In the genomic region with DNA sequence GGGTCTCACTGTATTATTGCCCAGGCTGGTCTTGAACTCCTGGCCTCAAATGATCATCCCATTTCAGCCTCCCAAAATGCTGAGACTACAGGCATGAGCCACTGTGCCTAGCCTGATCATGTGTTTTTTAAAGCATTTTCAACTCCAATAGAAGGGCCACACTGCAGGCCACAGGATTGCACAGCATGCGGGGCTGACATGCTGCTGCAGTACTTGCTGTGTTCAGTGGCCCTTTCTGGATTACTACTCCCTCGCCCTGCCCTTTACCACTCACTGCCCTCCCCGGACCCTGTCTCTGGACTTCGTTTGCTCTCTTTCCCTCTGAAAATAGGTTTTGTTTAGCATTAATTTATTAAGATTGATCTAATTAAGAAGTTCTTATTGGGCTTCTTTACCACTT, we compare ENCODE assay signal across 22 cellular contexts. TPM values are rescaled to one million over a fixed set of nuclear protein-coding genes. Genes with fewer than 3 reads are reported as not detected.
DNase-seq lines count a peak whose midpoint lies in the region; ATAC-seq and TF ChIP-seq lines count a peak whose summit lies in the region.
"Had no signal": no experiment of that assay in that cellular context is flagged by ENCODE, and none has a peak within 500 bp of the region (broad histone marks: within the 10 kb centered on the region; RNA-seq: fewer than 3 reads in every experiment).

No MANE protein-coding gene starts in this region.

- TF ChIP-seq EP300 in suprapubic skin (IDR thresholded peaks at IDR 0.05), result no peak

- BruUV-seq in OCI-LY7 (replicated peaks; lab: Mats Ljungman, UMichigan), result no TSS peak

- ATAC-seq in activated T-cell treated with anti-CD3 and anti-CD28 coated beads, Interleukin-2, amount 50 U/mL, for 72 hours (replicated peaks in 1 of 2), result no peak

- POLR2A ChIA-PET in HEK293 (lab: Yijun Ruan, JAX), result no interaction called here
- POLR2A ChIA-PET in OCI-LY7 (lab: Charles Lee), result interaction anchor here (0.7 to 1.1 kb wide), 2 partner anchors 171 to 203 kb away, joined by 3 to 4 read pairs; no protein-coding TSS in a partner anchor

- H2AFZ ChIP-seq in OCI-LY7 (ENCODE audit: low read length), result no peak overlapping the region
- H2AFZ ChIP-seq: PC-9 had no signal

- H3K27me3 ChIP-seq in suprapubic skin, result no peaks in the 10 kb centered on the region
- H3K27me3 ChIP-seq: transverse colon had no signal

- 89% methylated on average over 4 of the region's 4 CpGs for WGBS in suprapubic skin

- no peaks in the 10 kb centered on the region for H3K9me2 ChIP-seq in OCI-LY7 (ENCODE audit: insufficient read depth, low read length)

- intact Hi-C loops in activated T-helper 2 cell treated with anti-CD3 and anti-CD28 coated beads, Interferon-gamma antibody, Interleukin-2, Interleukin-4, amounts not matched to agents 10 μg/mL and 5 μg/mL and 100 μg/mL, durations not matched to agents 14 hours and 24 hours and 36 hours (cut with micrococcal nuclease), result loop anchor here (2.0 kb wide), 3 partner anchors 19 to 47 kb away; no protein-coding TSS in a partner anchor
- intact Hi-C loops in OCI-LY7 (cut with micrococcal nuclease; ENCODE audit: unreplicated experiment), result no loop called here

- no peak for DNase-seq in activated T-cell treated with anti-CD3 and anti-CD28 coated beads, Interleukin-2, amount 50 U/mL, for 72 hours
- no peak for DNase-seq in activated T-cell treated with anti-CD3 and anti-CD28 coated beads for 4 hours
- no peak for DNase-seq in activated T-helper 2 cell treated with anti-CD3 and anti-CD28 coated beads, Interferon-gamma antibody, Interleukin-2, Interleukin-4, amounts not matched to agents 10 μg/mL and 5 μg/mL and 100 μg/mL, durations not matched to agents 14 hours and 24 hours and 36 hours (ENCODE audit: low spot score)
- no peak for DNase-seq in nephron progenitor cell
- no peak for DNase-seq in NCI-H1436 treated with DMSO at 0.1 percent for 48 hours (lab: John Stamatoyannopoulos, UW)
- DNase-seq in OCI-LY7 (ENCODE audit: low spot score), result no peak
- DNase-seq in suprapubic skin (ENCODE audit: low spot score in 2 of 2), result no peak
- DNase-seq: ACHN, activated gamma-delta T cell, C1 segment of cervical spinal cord, DMS153, GOT3, NCI-H187, NCI-H2227 treated with DMSO at 0.1 percent for 48 hours, NCI-H748 treated with DMSO at 0.1 percent for 48 hours, PC-9, SHP77 treated with DMSO at 0.1 percent for 48 hours, T-helper 2 cell, transverse colon, WERI-Rb-1 had no signal

- H3K27me3 Mint-ChIP-seq in activated T-cell treated with anti-CD3 and anti-CD28 coated beads, Interleukin-2, amount 50 U/mL, for 72 hours (ENCODE audit: low read depth), result no peaks in the 10 kb centered on the region
- no peaks in the 10 kb centered on the region for H3K27me3 Mint-ChIP-seq in activated T-helper 2 cell treated with anti-CD3 and anti-CD28 coated beads, Interferon-gamma antibody, Interleukin-2, Interleukin-4, amounts not matched to agents 10 μg/mL and 5 μg/mL and 100 μg/mL, durations not matched to agents 14 hours and 24 hours and 36 hours (ENCODE audit: low read depth)
- H3K27me3 Mint-ChIP-seq in nephron progenitor cell (ENCODE audit: low read depth, poor library complexity), result no peaks in the 10 kb centered on the region

- CTCF ChIA-PET in HEK293 (lab: Yijun Ruan, JAX), result no interaction called here
- CTCF ChIA-PET in OCI-LY7 (lab: Charles Lee; ENCODE audit: unreplicated experiment), result no interaction called here

- H3K27ac Mint-ChIP-seq in activated T-cell treated with anti-CD3 and anti-CD28 coated beads, Interleukin-2, amount 50 U/mL, for 72 hours, result peak overlapping the region; percentile 96
- H3K27ac Mint-ChIP-seq in activated T-helper 2 cell treated with anti-CD3 and anti-CD28 coated beads, Interferon-gamma antibody, Interleukin-2, Interleukin-4, amounts not matched to agents 10 μg/mL and 5 μg/mL and 100 μg/mL, durations not matched to agents 14 hours and 24 hours and 36 hours, result peak overlapping the region; percentile 47
- peak overlapping the region; percentile 9 for H3K27ac Mint-ChIP-seq in nephron progenitor cell

- TF ChIP-seq POLR2A in suprapubic skin (IDR thresholded peaks at IDR 0.05), result no peak

- H3K4me1 ChIP-seq in HEK293 (ENCODE audit: control insufficient read depth, insufficient read depth, low read length) (no peaks in the 10 kb centered on the region), OCI-LY7 (ENCODE audit: insufficient read depth, low read length, poor library complexity, severe bottlenecking) (peaks cover 18% of the 10 kb centered on the region), suprapubic skin (no peaks in the 10 kb centered on the region)
- H3K4me1 ChIP-seq: prostate gland had no signal

- peaks cover 17 to 55% of the 10 kb centered on the region in 2 donors for H3K36me3 Mint-ChIP-seq in activated T-cell treated with anti-CD3 and anti-CD28 coated beads, Interleukin-2, amount 50 U/mL, for 72 hours (ENCODE audit: insufficient read depth in 2 of 2)
- H3K36me3 Mint-ChIP-seq in activated T-helper 2 cell treated with anti-CD3 and anti-CD28 coated beads, Interferon-gamma antibody, Interleukin-2, Interleukin-4, amounts not matched to agents 10 μg/mL and 5 μg/mL and 100 μg/mL, durations not matched to agents 14 hours and 24 hours and 36 hours (ENCODE audit: low read depth), result peaks cover 85% of the 10 kb centered on the region
- H3K36me3 Mint-ChIP-seq in nephron progenitor cell (ENCODE audit: low read depth), result peaks cover 49% of the 10 kb centered on the region

- H3K27ac ChIP-seq in HEK293 (ENCODE audit: extremely low read depth, low read depth, low read length), result no peak overlapping the region
- no peak overlapping the region for H3K27ac ChIP-seq in OCI-LY7 (ENCODE audit: low read depth, low read length, poor library complexity, severe bottlenecking)
- no peak overlapping the region for H3K27ac ChIP-seq in suprapubic skin
- H3K27ac ChIP-seq: PC-9, prostate gland, transverse colon, WERI-Rb-1 had no signal

- no peaks in the 10 kb centered on the region for H3K9me3 ChIP-seq in HEK293 (ENCODE audit: control insufficient read depth, insufficient read depth, low read depth, low read length)
- no peaks in the 10 kb centered on the region for H3K9me3 ChIP-seq in OCI-LY7 (ENCODE audit: low read length)
- H3K9me3 ChIP-seq in suprapubic skin, result no peaks in the 10 kb centered on the region
- H3K9me3 ChIP-seq: prostate gland, transverse colon had no signal

- peaks cover 93% of the 10 kb centered on the region for H3K4me1 Mint-ChIP-seq in activated T-cell treated with anti-CD3 and anti-CD28 coated beads, Interleukin-2, amount 50 U/mL, for 72 hours (ENCODE audit: low read depth)
- peaks cover 70% of the 10 kb centered on the region for H3K4me1 Mint-ChIP-seq in activated T-helper 2 cell treated with anti-CD3 and anti-CD28 coated beads, Interferon-gamma antibody, Interleukin-2, Interleukin-4, amounts not matched to agents 10 μg/mL and 5 μg/mL and 100 μg/mL, durations not matched to agents 14 hours and 24 hours and 36 hours (ENCODE audit: low read depth)
- H3K4me1 Mint-ChIP-seq in nephron progenitor cell, result no peaks in the 10 kb centered on the region

- peak overlapping the region; percentile 56 to 62 for H3K4me3 Mint-ChIP-seq in activated T-cell treated with anti-CD3 and anti-CD28 coated beads, Interleukin-2, amount 50 U/mL, for 72 hours
- H3K4me3 Mint-ChIP-seq in activated T-helper 2 cell treated with anti-CD3 and anti-CD28 coated beads, Interferon-gamma antibody, Interleukin-2, Interleukin-4, amounts not matched to agents 10 μg/mL and 5 μg/mL and 100 μg/mL, durations not matched to agents 14 hours and 24 hours and 36 hours (ENCODE audit: low read depth), result no peak overlapping the region
- no peak overlapping the region for H3K4me3 Mint-ChIP-seq in nephron progenitor cell

- no peak for TF ChIP-seq CTCF in HEK293 (tag by site-specific recombination; IDR thresholded peaks at IDR 0.05)
- no peak for TF ChIP-seq CTCF in nephron progenitor cell (IDR thresholded peaks at IDR 0.05)
- no peak for TF ChIP-seq CTCF in OCI-LY7 (conservative IDR thresholded peaks at IDR 0.05; ENCODE audit: low read length)
- no peak for TF ChIP-seq CTCF in suprapubic skin (IDR thresholded peaks at IDR 0.05)

- no peaks in the 10 kb centered on the region for H4K20me1 ChIP-seq in OCI-LY7 (ENCODE audit: insufficient read depth, low read length)

- H3K36me3 ChIP-seq in HEK293 (ENCODE audit: control insufficient read depth in 2 of 2, insufficient read depth in 1 of 2, low read length in 2 of 2), result peaks cover 12 to 65% of the 10 kb centered on the region in 2 experiments
- H3K36me3 ChIP-seq in OCI-LY7 (ENCODE audit: insufficient read depth, low read length), result peaks cover 40% of the 10 kb centered on the region
- H3K36me3 ChIP-seq in suprapubic skin, result peaks cover 36% of the 10 kb centered on the region

- H3K4me2 ChIP-seq in OCI-LY7 (ENCODE audit: low read length), result no peak overlapping the region
- H3K4me2 ChIP-seq: PC-9 had no signal

- H3K79me2 ChIP-seq in OCI-LY7 (ENCODE audit: insufficient read depth, low read depth, low read length), result no peaks in the 10 kb centered on the region

- H3K4me3 ChIP-seq in HEK293 (ENCODE audit: low read depth, low read length), result no peak overlapping the region
- no peak overlapping the region for H3K4me3 ChIP-seq in OCI-LY7 (ENCODE audit: low read depth, low read length, poor library complexity, severe bottlenecking)
- H3K4me3 ChIP-seq in suprapubic skin, result no peak overlapping the region
- H3K4me3 ChIP-seq: PC-9, prostate gland, transverse colon had no signal

- peaks cover 0 to 1% of the 10 kb centered on the region in 2 donors for H3K9me3 Mint-ChIP-seq in activated T-cell treated with anti-CD3 and anti-CD28 coated beads, Interleukin-2, amount 50 U/mL, for 72 hours
- no peaks in the 10 kb centered on the region for H3K9me3 Mint-ChIP-seq in activated T-helper 2 cell treated with anti-CD3 and anti-CD28 coated beads, Interferon-gamma antibody, Interleukin-2, Interleukin-4, amounts not matched to agents 10 μg/mL and 5 μg/mL and 100 μg/mL, durations not matched to agents 14 hours and 24 hours and 36 hours
- H3K9me3 Mint-ChIP-seq in nephron progenitor cell, result no peaks in the 10 kb centered on the region

TF ChIP-seq in HEK293, 187 proteins besides CTCF, POLR2A, EP300 and RAD21:
- TF ChIP-seq ZNF10 (tag by site-specific recombination; IDR thresholded peaks at IDR 0.05), result no peak
- peak; percentile 86; the same call in 1 of the 2 replicates for TF ChIP-seq ZNF677 (tag by site-specific recombination; IDR thresholded peaks at IDR 0.05)

RNA-seq across cellular contexts. Expression of gene HECA, which starts 37.3 kb away (rescaled TPM):
- total RNA-seq in activated T-cell treated with anti-CD3 and anti-CD28 coated beads, Interleukin-2, amount 50 U/mL, for 72 hours, result 10 to 100 TPM; 77.6 to 89.7 TPM
- 33.6 and 36.9 TPM in 2 replicates for total RNA-seq in activated T-helper 2 cell treated with anti-CD3 and anti-CD28 coated beads, Interferon-gamma antibody, Interleukin-2, Interleukin-4, amounts not matched to agents 10 μg/mL and 5 μg/mL and 100 μg/mL, durations not matched to agents 14 hours and 24 hours and 36 hours
- 15.7 and 21.9 TPM in 2 replicates for total RNA-seq in OCI-LY7 (2014; rRNA removed; shearing (Covaris generic))
- total RNA-seq in OCI-LY7 (2022), result 23.3 and 27.3 TPM in 2 replicates
- total RNA-seq in suprapubic skin, result 100 to 1,000 TPM in 1 of 4 donors, 10 to 100 TPM in 3; 56.7 to 101 (median 67.2) TPM

Comparison
In these comparisons a context has a peak if more than half of its experiments do, and no peak if none do; other contexts are left out.
1. H3K27ac Mint-ChIP-seq: peak in every context shown above with its lines; median percentile 96 in activated T-cell treated with anti-CD3 and anti-CD28 coated beads, Interleukin-2, amount 50 U/mL, for 72 hours; 47 in activated T-helper 2 cell treated with anti-CD3 and anti-CD28 coated beads, Interferon-gamma antibody, Interleukin-2, Interleukin-4, amounts not matched to agents 10 μg/mL and 5 μg/mL and 100 μg/mL, durations not matched to agents 14 hours and 24 hours and 36 hours; 9 in nephron progenitor cell.
2. H3K4me3 Mint-ChIP-seq: peak in activated T-cell treated with anti-CD3 and anti-CD28 coated beads, Interleukin-2, amount 50 U/mL, for 72 hours (2 of 2); none in activated T-helper 2 cell treated with anti-CD3 and anti-CD28 coated beads, Interferon-gamma antibody, Interleukin-2, Interleukin-4, amounts not matched to agents 10 μg/mL and 5 μg/mL and 100 μg/mL, durations not matched to agents 14 hours and 24 hours and 36 hours (single experiment) and nephron progenitor cell (single experiment).